ENCODE assay signal across 14 cellular contexts in the genomic region with DNA sequence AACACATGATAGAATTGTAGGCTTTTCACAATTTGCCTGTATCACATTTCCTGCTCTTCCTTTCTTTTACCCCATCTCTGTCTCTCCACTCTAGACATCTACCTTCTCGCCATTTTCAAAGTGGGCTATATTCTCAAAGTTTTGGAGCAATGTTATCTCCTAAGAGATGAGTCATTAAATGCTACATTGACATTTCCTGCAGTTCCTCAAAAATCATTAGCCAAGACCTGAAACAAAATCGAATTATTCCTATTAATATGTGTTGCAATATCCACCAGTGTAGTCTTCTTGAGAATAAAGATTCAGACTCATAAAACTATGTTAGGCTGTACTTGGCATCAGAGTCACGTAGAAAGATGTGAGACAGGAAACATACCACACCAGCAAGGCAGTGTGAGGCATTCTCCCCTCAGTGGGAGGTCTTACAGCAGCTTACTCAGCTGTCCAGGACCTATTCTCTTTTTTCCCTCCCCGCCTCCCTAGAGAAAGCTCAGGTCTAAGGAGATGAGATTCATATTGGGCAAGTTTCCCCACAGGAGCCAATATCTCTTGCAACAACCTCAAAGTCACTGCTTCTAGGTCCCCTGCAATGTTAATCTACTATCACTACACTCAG. TPM values are rescaled to one million over a fixed set of nuclear protein-coding genes. Genes with fewer than 3 reads are reported as not detected.
A peak's percentile ranks its signal among the peaks of the same experiment; 100 is the strongest.
DNase-seq lines count a peak whose midpoint lies in the region; ATAC-seq and TF ChIP-seq lines count a peak whose summit lies in the region.
"Had no signal": no experiment of that assay in that cellular context is flagged by ENCODE, and none has a peak within 500 bp of the region (broad histone marks: within the 10 kb centered on the region; RNA-seq: fewer than 3 reads in every experiment).

No MANE protein-coding gene starts in this region.

- TF ChIP-seq POLR2A in adrenal gland (IDR thresholded peaks at IDR 0.05) = no peak

- H3K27ac Mint-ChIP-seq in activated CD4-positive, alpha-beta T cell treated with anti-CD3 and anti-CD28 coated beads for 36 hours = no peak overlapping the region
- H3K27ac Mint-ChIP-seq: natural killer cell treated with Interleukin-12 subunit alpha and Interleukin-12 subunit beta and Interleukin-15 and Interleukin-18, amount 100 ng/mL, for 72 hours; T-cell had no signal

- CTCF ChIA-PET in activated CD4-positive, alpha-beta T cell treated with anti-CD3 and anti-CD28 coated beads for 36 hours (lab: Charles Lee) = interaction anchor here (0.9 to 1.7 kb wide), 2 partner anchors 24 to 42 kb away, joined by 4 to 5 read pairs; no protein-coding TSS in a partner anchor

- peak; percentile 28 for DNase-seq in HK-2 (ENCODE audit: unreplicated experiment)
- DNase-seq in adrenal gland = no peak
- no peak for DNase-seq in left ventricle myocardium superior
- peak; percentile 84 for DNase-seq in smooth muscle cell of the brain vasculature (ENCODE audit: low read depth, low spot score)
- DNase-seq in activated CD4-positive, alpha-beta T cell treated with anti-CD3 and anti-CD28 coated beads for 36 hours = no peak
- DNase-seq in stimulated activated CD4-positive, alpha-beta T cell treated with anti-CD3 and anti-CD28 coated beads, Interleukin-2, amount 100 ng/mL, for 24 hours = no peak
- DNase-seq in activated T-cell treated with anti-CD3 and anti-CD28 coated beads, Interleukin-2, amount 50 U/mL, for 4 hours = no peak
- DNase-seq: GF-D8, hypothalamus, NCI-H2227 treated with DMSO at 0.1 percent for 48 hours, T-cell, testis had no signal

- H3K9me3 Mint-ChIP-seq in activated CD4-positive, alpha-beta T cell treated with anti-CD3 and anti-CD28 coated beads for 36 hours (ENCODE audit: low read depth) = no peaks in the 10 kb centered on the region
- H3K9me3 Mint-ChIP-seq in activated T-cell treated with anti-CD3 and anti-CD28 coated beads, Interleukin-2, amount 50 U/mL, for 4 hours = no peaks in the 10 kb centered on the region
- H3K9me3 Mint-ChIP-seq: natural killer cell treated with Interleukin-12 subunit alpha and Interleukin-12 subunit beta and Interleukin-15 and Interleukin-18, amount 100 ng/mL, for 72 hours; T-cell had no signal

- no peak overlapping the region for H3K4me3 ChIP-seq in adrenal gland
- H3K4me3 ChIP-seq: testis had no signal

- H3K4me1 ChIP-seq in adrenal gland (replicated peaks in 1 of 2) = peaks cover 0 to 10% of the 10 kb centered on the region in 2 donors
- H3K4me1 ChIP-seq: testis had no signal

- no peaks in the 10 kb centered on the region for H3K36me3 ChIP-seq in adrenal gland (replicated peaks in 1 of 2)

- POLR2A ChIA-PET in activated CD4-positive, alpha-beta T cell treated with anti-CD3 and anti-CD28 coated beads for 36 hours (lab: Charles Lee) = no interaction called here

- 66 to 76% (median 75%) methylated on average over 4 of the region's 4 CpGs for WGBS in adrenal gland, 4 donors

- H3K4me1 Mint-ChIP-seq in activated CD4-positive, alpha-beta T cell treated with anti-CD3 and anti-CD28 coated beads for 36 hours = no peaks in the 10 kb centered on the region
- H3K4me1 Mint-ChIP-seq in activated T-cell treated with anti-CD3 and anti-CD28 coated beads, Interleukin-2, amount 50 U/mL, for 4 hours (ENCODE audit: low read depth) = no peaks in the 10 kb centered on the region
- H3K4me1 Mint-ChIP-seq: T-cell had no signal

- H3K4me3 Mint-ChIP-seq in activated CD4-positive, alpha-beta T cell treated with anti-CD3 and anti-CD28 coated beads for 36 hours = no peak overlapping the region
- H3K4me3 Mint-ChIP-seq in activated T-cell treated with anti-CD3 and anti-CD28 coated beads, Interleukin-2, amount 50 U/mL, for 4 hours = no peak overlapping the region
- H3K4me3 Mint-ChIP-seq: natural killer cell treated with Interleukin-12 subunit alpha and Interleukin-12 subunit beta and Interleukin-15 and Interleukin-18, amount 100 ng/mL, for 72 hours; T-cell had no signal

- peaks cover 1% of the 10 kb centered on the region for H3K36me3 Mint-ChIP-seq in activated CD4-positive, alpha-beta T cell treated with anti-CD3 and anti-CD28 coated beads for 36 hours (ENCODE audit: low read depth)
- no peaks in the 10 kb centered on the region for H3K36me3 Mint-ChIP-seq in activated T-cell treated with anti-CD3 and anti-CD28 coated beads, Interleukin-2, amount 50 U/mL, for 4 hours (ENCODE audit: insufficient read depth)
- H3K36me3 Mint-ChIP-seq: natural killer cell treated with Interleukin-12 subunit alpha and Interleukin-12 subunit beta and Interleukin-15 and Interleukin-18, amount 100 ng/mL, for 72 hours; T-cell had no signal

- TF ChIP-seq CTCF in adrenal gland (IDR thresholded peaks at IDR 0.05) = no peak

- no peaks in the 10 kb centered on the region for H3K27me3 Mint-ChIP-seq in activated CD4-positive, alpha-beta T cell treated with anti-CD3 and anti-CD28 coated beads for 36 hours
- no peaks in the 10 kb centered on the region for H3K27me3 Mint-ChIP-seq in activated T-cell treated with anti-CD3 and anti-CD28 coated beads, Interleukin-2, amount 50 U/mL, for 4 hours (ENCODE audit: low read depth)
- H3K27me3 Mint-ChIP-seq: natural killer cell treated with Interleukin-12 subunit alpha and Interleukin-12 subunit beta and Interleukin-15 and Interleukin-18, amount 100 ng/mL, for 72 hours; T-cell had no signal

- no peaks in the 10 kb centered on the region for H3K9me3 ChIP-seq in adrenal gland (replicated peaks in 1 of 3)
- H3K9me3 ChIP-seq: testis had no signal

- intact Hi-C loops in adrenal gland (cut with DNase I) = no loop called here
- intact Hi-C loops in left ventricle myocardium superior (cut with micrococcal nuclease) = no loop called here
- intact Hi-C loops in activated CD4-positive, alpha-beta T cell treated with anti-CD3 and anti-CD28 coated beads for 36 hours (cut with DNase I, micrococcal nuclease) = no loop called here

- ATAC-seq in left ventricle myocardium superior = peak; percentile 58
- no peak for ATAC-seq in GM18867 (IDR thresholded peaks at IDR 0.05; ENCODE audit: unreplicated experiment)
- no peak for ATAC-seq in activated CD4-positive, alpha-beta T cell treated with anti-CD3 and anti-CD28 coated beads for 36 hours
- no peak for ATAC-seq in activated T-cell treated with anti-CD3 and anti-CD28 coated beads, Interleukin-2, amount 50 U/mL, for 4 hours
- ATAC-seq: natural killer cell treated with Interleukin-12 subunit alpha and Interleukin-12 subunit beta and Interleukin-15 and Interleukin-18, amount 100 ng/mL, for 72 hours; T-cell had no signal

- peak overlapping the region in 3 of 5 donors; percentile 10 to 40 (median 35) for H3K27ac ChIP-seq in adrenal gland
- H3K27ac ChIP-seq: testis had no signal

- H3K27me3 ChIP-seq in adrenal gland = no peaks in the 10 kb centered on the region
- H3K27me3 ChIP-seq: testis had no signal

RNA-seq across cellular contexts. Expression of a gene that starts 38.8 kb away (rescaled TPM):
- total RNA-seq in adrenal gland = 10 to 100 TPM in 7 of 8 donors, 1 to 10 TPM in 1; 9.2 to 26.8 (median 17.3) TPM
- polyA plus RNA-seq in adrenal gland = 1 to 10 TPM in 2 of 3 donors, under 1 TPM in 1; 0.81 to 8.6 (median 1.6) TPM
- total RNA-seq in left ventricle myocardium superior = 3.3 TPM
- 1 to 10 TPM; 2.0 to 2.9 TPM for total RNA-seq in activated CD4-positive, alpha-beta T cell treated with anti-CD3 and anti-CD28 coated beads for 36 hours
- total RNA-seq in activated T-cell treated with anti-CD3 and anti-CD28 coated beads, Interleukin-2, amount 50 U/mL, for 4 hours = under 1 TPM; 0.82 to 0.86 (median 0.84) TPM

Comparison
In these comparisons a context has a peak if more than half of its experiments do, and no peak if none do; other contexts are left out.
1. DNase-seq: peak in HK-2 (single experiment) and smooth muscle cell of the brain vasculature (single experiment); none in adrenal gland (0 of 7), left ventricle myocardium superior (single experiment), activated CD4-positive, alpha-beta T cell treated with anti-CD3 and anti-CD28 coated beads for 36 hours (single experiment), stimulated activated CD4-positive, alpha-beta T cell treated with anti-CD3 and anti-CD28 coated beads, Interleukin-2, amount 100 ng/mL, for 24 hours (0 of 2) and activated T-cell treated with anti-CD3 and anti-CD28 coated beads, Interleukin-2, amount 50 U/mL, for 4 hours (single experiment).